Comparison of ENCODE assay signal across 2 cellular contexts in genomic region chr4:150337709-150338108, GRCh38.
A peak's percentile ranks its signal among the peaks of the same experiment; 100 is the strongest.
TF ChIP-seq lines count a peak whose summit lies in the region.

No MANE protein-coding gene starts in this region.

TF ChIP-seq in liver, 16 proteins besides CTCF, POLR2A, EP300 and RAD21:
- TF ChIP-seq FOXA1 (IDR thresholded peaks at IDR 0.05) (no peak), RXRA (IDR thresholded peaks at IDR 0.05) (peak in 1 of 2 donors; percentile 11), SP1 (IDR thresholded peaks at IDR 0.05) (no peak), ATF3 (IDR thresholded peaks at IDR 0.05) (no peak), ZBTB33 (IDR thresholded peaks at IDR 0.05) (no peak), HNF4G (IDR thresholded peaks at IDR 0.05) (no peak), TAF1 (conservative IDR thresholded peaks at IDR 0.05) (no peak), REST (IDR thresholded peaks at IDR 0.05) (no peak), FOXA2 (IDR thresholded peaks at IDR 0.05) (no peak), YY1 (IDR thresholded peaks at IDR 0.05) (no peak), EGR1 (IDR thresholded peaks at IDR 0.05; ENCODE audit: low read depth in 2 of 2) (no peak), NR2F2 (IDR thresholded peaks at IDR 0.05) (peak; percentile 19)

TF ChIP-seq in HepG2, 621 proteins besides CTCF, POLR2A, EP300 and RAD21:
- TF ChIP-seq ZNF740 (CRISPR knock-in tag; IDR thresholded peaks at IDR 0.05) (no peak), RXRA (CRISPR knock-in tag; IDR thresholded peaks at IDR 0.05) (no peak), BRF2 (CRISPR knock-in tag; IDR thresholded peaks at IDR 0.05) (no peak), PRDM10 (CRISPR knock-in tag; IDR thresholded peaks at IDR 0.05; ENCODE audit: low read depth) (no peak), ZBTB21 (CRISPR knock-in tag; IDR thresholded peaks at IDR 0.05) (no peak), JARID2 (CRISPR knock-in tag; IDR thresholded peaks at IDR 0.05; ENCODE audit: insufficient replicate concordance) (no peak), ZNF501 (CRISPR knock-in tag; IDR thresholded peaks at IDR 0.05) (no peak), ZNF431 (CRISPR knock-in tag; IDR thresholded peaks at IDR 0.05; ENCODE audit: borderline replicate concordance, low read depth) (no peak), SATB2 (CRISPR knock-in tag; IDR thresholded peaks at IDR 0.05) (no peak), TBL1XR1 (IDR thresholded peaks at IDR 0.05; ENCODE audit: borderline replicate concordance, low read length, partially characterized antibody) (no peak), FOXO4 (CRISPR knock-in tag; conservative IDR thresholded peaks at IDR 0.05) (no peak), ZNF616 (CRISPR knock-in tag; IDR thresholded peaks at IDR 0.05; ENCODE audit: low read depth) (no peak), GFI1 (CRISPR knock-in tag; IDR thresholded peaks at IDR 0.05; ENCODE audit: borderline replicate concordance) (no peak), TARDBP (CRISPR knock-in tag; IDR thresholded peaks at IDR 0.05) (no peak), ZNF563 (CRISPR knock-in tag; IDR thresholded peaks at IDR 0.05) (no peak), EHMT2 (IDR thresholded peaks at IDR 0.05; ENCODE audit: borderline replicate concordance, low read depth, low read length) (no peak), ZNF782 (CRISPR knock-in tag; IDR thresholded peaks at IDR 0.05; ENCODE audit: borderline replicate concordance) (no peak), TBX3 (IDR thresholded peaks at IDR 0.05; ENCODE audit: borderline replicate concordance) (no peak), HINFP (CRISPR knock-in tag; IDR thresholded peaks at IDR 0.05; ENCODE audit: low read depth) (no peak)
